ENCODE assay signal across 13 cellular contexts in genomic region chr2:238376884-238377391, GRCh38. TPM values are rescaled to one million over a fixed set of nuclear protein-coding genes. Genes with fewer than 3 reads are reported as not detected.
DNase-seq lines count a peak whose midpoint lies in the region; ATAC-seq and TF ChIP-seq lines count a peak whose summit lies in the region.
"Had no signal": no experiment of that assay in that cellular context is flagged by ENCODE, and none has a peak within 500 bp of the region (broad histone marks: within the 10 kb centered on the region; RNA-seq: fewer than 3 reads in every experiment).

No MANE protein-coding gene starts in this region.

- peaks cover 26% of the 10 kb centered on the region for H3K4me1 Mint-ChIP-seq in activated T-cell treated with anti-CD3 and anti-CD28 coated beads, Interleukin-2, amount 50 U/mL, for 72 hours (ENCODE audit: low read depth)
- H3K4me1 Mint-ChIP-seq in stimulated activated naive CD8-positive, alpha-beta T cell treated with anti-CD3 and anti-CD28 coated beads, Interleukin-15, amount 100 ng/mL, for 72 hours = peaks cover 45% of the 10 kb centered on the region

- peaks cover 0 to 9% (median 4%) of the 10 kb centered on the region in 4 donors for H3K36me3 ChIP-seq in esophagus muscularis mucosa

- no peaks in the 10 kb centered on the region for H3K9me3 ChIP-seq in esophagus muscularis mucosa
- H3K9me3 ChIP-seq: mucosa of descending colon had no signal

- TF ChIP-seq EP300 in esophagus muscularis mucosa (IDR thresholded peaks at IDR 0.05) = no peak

- H3K9me3 Mint-ChIP-seq in activated T-cell treated with anti-CD3 and anti-CD28 coated beads, Interleukin-2, amount 50 U/mL, for 72 hours = peaks cover 0 to 2% of the 10 kb centered on the region in 2 donors
- no peaks in the 10 kb centered on the region for H3K9me3 Mint-ChIP-seq in stimulated activated naive CD8-positive, alpha-beta T cell treated with anti-CD3 and anti-CD28 coated beads, Interleukin-15, amount 100 ng/mL, for 72 hours

- ATAC-seq in activated T-cell treated with anti-CD3 and anti-CD28 coated beads, Interleukin-2, amount 50 U/mL, for 72 hours (replicated peaks in 1 of 2) = peak; percentile 24 to 86
- ATAC-seq in stimulated activated naive CD8-positive, alpha-beta T cell treated with anti-CD3 and anti-CD28 coated beads, Interleukin-15, amount 100 ng/mL, for 72 hours = peak; percentile 56
- no peak for ATAC-seq in omental fat pad (ENCODE audit: low FRiP score)
- ATAC-seq: mucosa of descending colon, SK-N-SH treated with all-trans-retinoic acid at 6 μM for 48 hours had no signal

- H3K27ac Mint-ChIP-seq in activated T-cell treated with anti-CD3 and anti-CD28 coated beads, Interleukin-2, amount 50 U/mL, for 72 hours = no peak overlapping the region
- H3K27ac Mint-ChIP-seq in stimulated activated naive CD8-positive, alpha-beta T cell treated with anti-CD3 and anti-CD28 coated beads, Interleukin-15, amount 100 ng/mL, for 72 hours = no peak overlapping the region

- TF ChIP-seq CTCF in esophagus muscularis mucosa (IDR thresholded peaks at IDR 0.05) (no peak), omental fat pad (IDR thresholded peaks at IDR 0.05) (no peak)

- H3K36me3 Mint-ChIP-seq in activated T-cell treated with anti-CD3 and anti-CD28 coated beads, Interleukin-2, amount 50 U/mL, for 72 hours (ENCODE audit: insufficient read depth in 2 of 2) = peaks cover 0 to 3% of the 10 kb centered on the region in 2 donors

- peaks cover 10 to 18% (median 16%) of the 10 kb centered on the region in 4 donors for H3K4me1 ChIP-seq in esophagus muscularis mucosa

- intact Hi-C loops in esophagus muscularis mucosa (cut with DNase I) = no loop called here

- H3K4me3 Mint-ChIP-seq in activated T-cell treated with anti-CD3 and anti-CD28 coated beads, Interleukin-2, amount 50 U/mL, for 72 hours = no peak overlapping the region
- no peak overlapping the region for H3K4me3 Mint-ChIP-seq in stimulated activated naive CD8-positive, alpha-beta T cell treated with anti-CD3 and anti-CD28 coated beads, Interleukin-15, amount 100 ng/mL, for 72 hours

- WGBS in esophagus muscularis mucosa = 76% methylated on average over 8 of the region's 8 CpGs

- H3K27me3 ChIP-seq in esophagus muscularis mucosa = no peaks in the 10 kb centered on the region
- H3K27me3 ChIP-seq: spleen had no signal

- no peak for TF ChIP-seq POLR2A in esophagus muscularis mucosa (IDR thresholded peaks at IDR 0.05; ENCODE audit: low read depth)

- DNase-seq in activated T-cell treated with anti-CD3 and anti-CD28 coated beads, Interleukin-2, amount 50 U/mL, for 72 hours = peak in 1 of 2 donors; percentile 15
- DNase-seq in activated T-cell treated with anti-CD3 and anti-CD28 coated beads for 4 hours = no peak
- DNase-seq in SKM-1 treated with dmso at 0.1 percent for 144 hours (lab: John Stamatoyannopoulos, UW; ENCODE audit: unreplicated experiment) = peak; percentile 88
- peak; percentile 32 for DNase-seq in fibroblast of peridontal ligament (ENCODE audit: extremely low read depth)
- no peak for DNase-seq in stimulated activated naive CD8-positive, alpha-beta T cell treated with anti-CD3 and anti-CD28 coated beads, Interleukin-15, amount 100 ng/mL, for 72 hours
- no peak for DNase-seq in esophagus muscularis mucosa (ENCODE audit: extremely low spot score)
- DNase-seq in OCI-M2 (lab: John Stamatoyannopoulos, UW; ENCODE audit: unreplicated experiment) = no peak
- DNase-seq in omental fat pad (ENCODE audit: low spot score) = no peak
- DNase-seq: activated CD8-positive, alpha-beta memory T cell treated with anti-CD3 and anti-CD28 coated beads, Interleukin-2, amount 50 U/mL, for 4 hours; mucosa of descending colon; spleen; stimulated activated CD8-positive, alpha-beta memory T cell treated with anti-CD3 and anti-CD28 coated beads, Interleukin-4, amount 100 ng/mL, for 48 hours had no signal

- no peak overlapping the region for H3K27ac ChIP-seq in esophagus muscularis mucosa (replicated peaks in 1 of 4)

- H3K4me3 ChIP-seq in esophagus muscularis mucosa = no peak overlapping the region
- H3K4me3 ChIP-seq: mucosa of descending colon, spleen had no signal

- no peaks in the 10 kb centered on the region for H3K27me3 Mint-ChIP-seq in activated T-cell treated with anti-CD3 and anti-CD28 coated beads, Interleukin-2, amount 50 U/mL, for 72 hours (ENCODE audit: low read depth)
- no peaks in the 10 kb centered on the region for H3K27me3 Mint-ChIP-seq in stimulated activated naive CD8-positive, alpha-beta T cell treated with anti-CD3 and anti-CD28 coated beads, Interleukin-15, amount 100 ng/mL, for 72 hours

RNA-seq across cellular contexts. Expression of gene ASB1, which starts 49.8 kb away (rescaled TPM):
- total RNA-seq in activated T-cell treated with anti-CD3 and anti-CD28 coated beads, Interleukin-2, amount 50 U/mL, for 72 hours = 10 to 100 TPM; 49.2 to 52.3 TPM
- 10 to 100 TPM; 19.9 to 42.1 (median 33.9) TPM for total RNA-seq in esophagus muscularis mucosa
- total RNA-seq in omental fat pad = 10 to 100 TPM; 12.9 to 23.4 (median 14.4) TPM

RNA-seq across cellular contexts. Expression of gene TRAF3IP1, which starts 56.6 kb away (rescaled TPM):
- 10 to 100 TPM in 1 of 2 donors, 1 to 10 TPM in 1; 7.0 to 13.1 TPM for total RNA-seq in activated T-cell treated with anti-CD3 and anti-CD28 coated beads, Interleukin-2, amount 50 U/mL, for 72 hours
- 10 to 100 TPM; 19.9 to 38.6 (median 23.6) TPM for total RNA-seq in esophagus muscularis mucosa
- 10 to 100 TPM in 3 of 4 donors, 1 to 10 TPM in 1; 8.4 to 15.9 (median 12.5) TPM for total RNA-seq in omental fat pad

Comparison
In these comparisons a context has a peak if more than half of its experiments do, and no peak if none do; other contexts are left out.
1. DNase-seq: peak in SKM-1 treated with dmso at 0.1 percent for 144 hours (single experiment) and fibroblast of peridontal ligament (single experiment); none in activated T-cell treated with anti-CD3 and anti-CD28 coated beads for 4 hours (single experiment), stimulated activated naive CD8-positive, alpha-beta T cell treated with anti-CD3 and anti-CD28 coated beads, Interleukin-15, amount 100 ng/mL, for 72 hours (0 of 2), esophagus muscularis mucosa (single experiment), OCI-M2 (single experiment) and omental fat pad (single experiment).